In the genomic region with DNA sequence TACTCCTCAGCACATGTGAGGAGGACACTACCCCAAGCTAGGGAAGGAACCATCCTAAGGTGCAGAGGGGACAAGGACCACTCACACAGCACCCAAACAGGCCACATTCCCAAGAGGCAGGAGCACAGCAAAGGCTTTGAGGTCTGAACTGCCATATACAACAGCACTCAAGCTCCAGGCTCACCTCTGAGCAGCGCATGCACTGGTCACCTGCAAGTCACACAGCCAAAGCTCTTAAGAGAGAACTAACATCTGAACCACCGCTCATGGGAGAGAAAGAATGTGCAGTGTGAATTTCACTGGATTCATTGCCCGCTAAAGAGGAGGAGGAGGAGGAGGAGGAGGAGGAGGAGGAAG, we compare ENCODE assay signal across 17 cellular contexts. TPM values are rescaled to one million over a fixed set of nuclear protein-coding genes. Genes with fewer than 3 reads are reported as not detected.
DNase-seq lines count a peak whose midpoint lies in the region; ATAC-seq and TF ChIP-seq lines count a peak whose summit lies in the region.
"Had no signal": no experiment of that assay in that cellular context is flagged by ENCODE, and none has a peak within 500 bp of the region (broad histone marks: within the 10 kb centered on the region; RNA-seq: fewer than 3 reads in every experiment).

No MANE protein-coding gene starts in this region.

- H3K4me3 ChIP-seq in neuronal stem cell (ENCODE audit: low read length in 2 of 2) (peak overlapping the region in 1 of 2 donors; percentile 9), upper lobe of right lung (no peak overlapping the region)
- H3K4me3 ChIP-seq: HAP-1, K562 had no signal

- H2BK120ac ChIP-seq in neuronal stem cell (ENCODE audit: low read depth, low read length): no peak overlapping the region

- H3K36me3 ChIP-seq in neuronal stem cell (replicated peaks in 1 of 2; ENCODE audit: control insufficient read depth in 2 of 2, insufficient read depth in 2 of 2, low read length in 2 of 2) (no peaks in the 10 kb centered on the region), upper lobe of right lung (no peaks in the 10 kb centered on the region)
- H3K36me3 ChIP-seq: HAP-1 had no signal

- no peak overlapping the region for H2BK12ac ChIP-seq in neuronal stem cell (ENCODE audit: low read length)

- no peak overlapping the region for H2AK5ac ChIP-seq in neuronal stem cell (ENCODE audit: low read depth, low read length)

- H3K9ac ChIP-seq in neuronal stem cell (ENCODE audit: low read depth, low read length, poor library complexity): no peak overlapping the region

- no peak for TF ChIP-seq CTCF in upper lobe of right lung (IDR thresholded peaks at IDR 0.05)

- no peak overlapping the region for H3K18ac ChIP-seq in neuronal stem cell (ENCODE audit: low read length)

- H3K4me2 ChIP-seq in neuronal stem cell (ENCODE audit: insufficient read depth, low read length, poor library complexity, severe bottlenecking): no peak overlapping the region

- H3K9me3 ChIP-seq in neuronal stem cell (replicated peaks in 1 of 2; ENCODE audit: control insufficient read depth in 2 of 2, insufficient read depth in 1 of 2, low read depth in 1 of 2, low read length in 2 of 2): no peaks in the 10 kb centered on the region
- H3K9me3 ChIP-seq in upper lobe of right lung: no peaks in the 10 kb centered on the region
- H3K9me3 ChIP-seq: HAP-1 had no signal

- H3K27me3 ChIP-seq in neuronal stem cell (ENCODE audit: control insufficient read depth in 3 of 3, insufficient read depth in 3 of 3, low read depth in 1 of 3, low read length in 3 of 3) (peaks cover 0 to 38% (median 0%) of the 10 kb centered on the region in 3 experiments), upper lobe of right lung (peaks cover 29% of the 10 kb centered on the region)

- H4K91ac ChIP-seq in neuronal stem cell (ENCODE audit: low read depth, low read length, poor library complexity): no peak overlapping the region

- H3K14ac ChIP-seq in neuronal stem cell (ENCODE audit: low read length): no peak overlapping the region

- no peak overlapping the region for H3K4ac ChIP-seq in neuronal stem cell (ENCODE audit: low read length)

- no peaks in the 10 kb centered on the region for H3K79me1 ChIP-seq in neuronal stem cell (ENCODE audit: low read depth, low read length)

- H3K27ac ChIP-seq in neuronal stem cell (replicated peaks; ENCODE audit: low read length) (no peak overlapping the region), upper lobe of right lung (no peak overlapping the region)

- H2BK5ac ChIP-seq in neuronal stem cell (ENCODE audit: low read length): no peak overlapping the region

- peak; percentile 43 for DNase-seq in activated effector memory CD4-positive, alpha-beta T cell treated with anti-CD3 and anti-CD28 coated beads, Interleukin-2, amount 50 U/mL, for 16 hours
- no peak for DNase-seq in activated effector memory CD4-positive, alpha-beta T cell treated with Interleukin-2 at 50 U/mL for 16 hours
- DNase-seq in SK-N-DZ (ENCODE audit: low spot score): peak; percentile 9
- DNase-seq in neuronal stem cell (ENCODE audit: low spot score): no peak
- peak; percentile 29 for DNase-seq in upper lobe of right lung
- no peak for DNase-seq in DMS 273 (lab: John Stamatoyannopoulos, UW; ENCODE audit: unreplicated experiment)
- DNase-seq in hypothalamus (lab: John Stamatoyannopoulos, UW): no peak
- DNase-seq: C1 segment of cervical spinal cord, DMS153, MV-4-11, NCI-H1417 treated with DMSO at 0.1 percent for 48 hours, NCI-H1930, NCI-H69, OCI-M1, SIG-M5 had no signal

- WGBS in neuronal stem cell (ENCODE audit: extremely low coverage in 2 of 2, insufficient read length in 2 of 2, insufficient replicate concordance in 1 of 2), 2 donors: no CpG with 5 or more reads among the region's 3 CpGs

- peaks cover 0 to 2% of the 10 kb centered on the region in 2 donors for H3K4me1 ChIP-seq in neuronal stem cell (ENCODE audit: control insufficient read depth in 2 of 2, insufficient read depth in 1 of 2, low read depth in 1 of 2, low read length in 2 of 2)
- no peaks in the 10 kb centered on the region for H3K4me1 ChIP-seq in upper lobe of right lung

- no peak overlapping the region for H2AFZ ChIP-seq in neuronal stem cell (ENCODE audit: low read length)

- H3K23ac ChIP-seq in neuronal stem cell (ENCODE audit: low read depth, low read length, poor library complexity): peak overlapping the region; percentile 3

- no peak for ATAC-seq in upper lobe of right lung
- ATAC-seq: K562 had no signal

- no peak overlapping the region for H2BK15ac ChIP-seq in neuronal stem cell (ENCODE audit: low read length)

- intact Hi-C loops in upper lobe of right lung (cut with DNase I): no loop called here

- H4K8ac ChIP-seq in neuronal stem cell (ENCODE audit: low read depth, low read length): no peak overlapping the region

RNA-seq across cellular contexts. Expression of gene NPEPL1, which starts 31.0 kb away (rescaled TPM):
- 1.6 and 4.8 TPM in 2 replicates for polyA plus RNA-seq in SK-N-DZ (2014; cell fraction: cytosol; rRNA removed)
- 111 and 125 TPM in 2 replicates for polyA plus RNA-seq in SK-N-DZ (2014; cell fraction: nucleus; rRNA removed)
- 21.4 TPM for polyA plus RNA-seq in neuronal stem cell (2013, experiment 1 of 2)
- polyA plus RNA-seq in neuronal stem cell (2013, experiment 2 of 2): 19.5 TPM
- total RNA-seq in upper lobe of right lung: 41.6 TPM

Comparison
In these comparisons a context has a peak if more than half of its experiments do, and no peak if none do; other contexts are left out.
1. DNase-seq: peak in activated effector memory CD4-positive, alpha-beta T cell treated with anti-CD3 and anti-CD28 coated beads, Interleukin-2, amount 50 U/mL, for 16 hours (single experiment), SK-N-DZ (single experiment) and upper lobe of right lung (single experiment); none in activated effector memory CD4-positive, alpha-beta T cell treated with Interleukin-2 at 50 U/mL for 16 hours (single experiment), neuronal stem cell (single experiment), DMS 273 (single experiment) and hypothalamus (0 of 51).